18 cellular contexts compared by ENCODE assay signal in the genomic region with DNA sequence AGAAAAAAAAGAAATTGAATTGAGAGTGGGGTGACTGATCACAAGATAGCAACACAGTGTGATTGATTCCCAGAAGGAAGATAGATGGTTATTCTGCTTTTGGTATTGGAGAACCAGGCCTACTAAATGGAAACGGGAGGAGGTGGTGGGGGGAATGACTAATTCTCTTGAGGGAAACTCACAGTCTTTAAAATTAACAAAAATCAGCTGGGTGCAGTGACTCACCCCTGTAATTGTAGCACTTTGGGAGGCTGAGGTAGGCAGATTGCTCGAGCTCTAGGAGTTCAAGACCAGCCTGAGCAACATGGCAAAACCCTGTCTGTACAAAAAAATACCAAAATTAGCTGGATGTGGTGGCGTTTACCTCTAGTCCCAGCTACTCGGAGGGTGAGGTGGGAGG.
A peak's percentile ranks its signal among the peaks of the same experiment; 100 is the strongest.
DNase-seq lines count a peak whose midpoint lies in the region; ATAC-seq and TF ChIP-seq lines count a peak whose summit lies in the region.
"Had no signal": no experiment of that assay in that cellular context is flagged by ENCODE, and none has a peak within 500 bp of the region (broad histone marks: within the 10 kb centered on the region; RNA-seq: fewer than 3 reads in every experiment).

No MANE protein-coding gene starts in this region.

- H3K4me1 ChIP-seq in foreskin keratinocyte = no peaks in the 10 kb centered on the region
- H3K4me1 ChIP-seq: BE2C, prostate gland had no signal

- no peaks in the 10 kb centered on the region for H3K27me3 ChIP-seq in foreskin keratinocyte
- H3K27me3 ChIP-seq: BE2C had no signal

- DNase-seq in EL (peak; percentile 57), HFF-Myc (ENCODE audit: extremely low read depth, low read depth) (peak; percentile 4), T1000 (lab: John Stamatoyannopoulos, UW) (peak; percentile 2), foreskin keratinocyte (peak in 1 of 2 donors; percentile 15), SIG-M5 treated with dmso at 0.1 percent for 504 hours (lab: John Stamatoyannopoulos, UW; ENCODE audit: unreplicated experiment) (no peak), NCI-H2171 (lab: John Stamatoyannopoulos, UW) (no peak)
- DNase-seq: activated CD4-positive, alpha-beta T cell treated with anti-CD3 and anti-CD28 coated beads, Interleukin-2, amount 10 ng/mL, durations not matched to agents 24 days and 14 days; activated naive CD8-positive, alpha-beta T cell treated with anti-CD3 and anti-CD28 coated beads for 36 hours; BE2C; DMS79 treated with DMSO at 0.1 percent for 48 hours; effector CD8-positive, alpha-beta T cell; GOT3; NCI-H1092; NCI-H1930; SHP77 treated with DMSO at 0.1 percent for 48 hours had no signal

- TF ChIP-seq CTCF in HFF-Myc (IDR thresholded peaks at IDR 0.05; ENCODE audit: low read depth, low read length, missing control alignments) = no peak
- no peak for TF ChIP-seq CTCF in foreskin keratinocyte (conservative IDR thresholded peaks at IDR 0.05)

- ATAC-seq in foreskin keratinocyte = peak; percentile 19
- no peak for ATAC-seq in HG03108 (IDR thresholded peaks at IDR 0.05; ENCODE audit: unreplicated experiment)
- ATAC-seq: stimulated activated effector memory CD8-positive, alpha-beta T cell treated with anti-CD3 and anti-CD28 coated beads, Interleukin-12 subunit alpha, Interleukin-12 subunit beta, amount 100 ng/mL, for 72 hours had no signal

- no peak overlapping the region for H3K4me3 ChIP-seq in HFF-Myc (replicated peaks; ENCODE audit: low read depth, low read length)
- H3K4me3 ChIP-seq: prostate gland had no signal

- no peak overlapping the region for H3K27ac ChIP-seq in foreskin keratinocyte
- H3K27ac ChIP-seq: prostate gland had no signal

Comparison
In these comparisons a context has a peak if more than half of its experiments do, and no peak if none do; other contexts are left out.
1. DNase-seq: peak in EL (single experiment), HFF-Myc (single experiment) and T1000 (single experiment); none in SIG-M5 treated with dmso at 0.1 percent for 504 hours (single experiment) and NCI-H2171 (single experiment).